Comparison of ENCODE assay signal across 34 cellular contexts in genomic region chr13:52812941-52813340, GRCh38. TPM values are rescaled to one million over a fixed set of nuclear protein-coding genes. Genes with fewer than 3 reads are reported as not detected.
"Had no signal": no experiment of that assay in that cellular context is flagged by ENCODE, and none has a peak within 500 bp of the region (broad histone marks: within the 10 kb centered on the region; RNA-seq: fewer than 3 reads in every experiment).

No MANE protein-coding gene starts in this region.

- H3K9me3 Mint-ChIP-seq: immature natural killer cell; mesothelial cell of epicardium; natural killer cell; stimulated activated naive CD8-positive, alpha-beta T cell treated with anti-CD3 and anti-CD28 coated beads, Interleukin-15, Interleukin-2, amounts not matched to agents 100 ng/mL and 50 ng/mL, for 24 hours; type B pancreatic cell had no signal

- H3K9me3 ChIP-seq: ovary, right atrium auricular region, right lobe of liver, suprapubic skin, thoracic aorta, tibial artery, vagina had no signal

- H3K27ac Mint-ChIP-seq: immature natural killer cell; mesothelial cell of epicardium; naive B cell; natural killer cell; nephron progenitor cell; neural progenitor cell; progenitor cell of endocrine pancreas; stimulated activated naive CD8-positive, alpha-beta T cell treated with anti-CD3 and anti-CD28 coated beads, Interleukin-15, Interleukin-2, amounts not matched to agents 100 ng/mL and 50 ng/mL, for 24 hours; type B pancreatic cell had no signal

- H3K4me1 Mint-ChIP-seq: immature natural killer cell, neural progenitor cell had no signal

- H2AFZ ChIP-seq: neural progenitor cell had no signal

- H3K27ac ChIP-seq: left lung, neural progenitor cell, ovary, right atrium auricular region, right lobe of liver, suprapubic skin, thoracic aorta, tibial artery, vagina had no signal

- H3K27me3 ChIP-seq: left lung, neural progenitor cell, ovary, right atrium auricular region, right lobe of liver, suprapubic skin, tibial artery, vagina had no signal

- DNase-seq: hypothalamus; immature natural killer cell; kidney; left colon; left lung; mesendoderm; naive B cell; natural killer cell; nephron progenitor cell; ovary; right lobe of liver; stimulated activated CD4-positive, alpha-beta T cell treated with anti-CD3 and anti-CD28 coated beads, Interleukin-1b, Interleukin-23, amount 100 ng/mL, for 48 hours; stimulated activated CD4-positive, alpha-beta T cell treated with anti-CD3 and anti-CD28 coated beads, Interleukin-2, amount 100 ng/mL, for 48 hours; stimulated activated CD4-positive, alpha-beta T cell treated with anti-CD3 and anti-CD28 coated beads, Interleukin-4, amount 100 ng/mL, for 4 hours; stimulated activated CD8-positive, alpha-beta memory T cell treated with anti-CD3 and anti-CD28 coated beads, Interleukin-4, amount 100 ng/mL, for 48 hours; stimulated activated naive CD4-positive, alpha-beta T cell; tibial artery had no signal

- FAIRE-seq: islet of Langerhans, kidney had no signal

- H3K4me2 ChIP-seq: neural progenitor cell, smooth muscle cell had no signal

- H3K4me1 ChIP-seq: right lobe of liver, tibial artery, vagina had no signal

- H3K4me3 Mint-ChIP-seq: immature natural killer cell; mesothelial cell of epicardium; naive B cell; natural killer cell; nephron progenitor cell; stimulated activated naive CD8-positive, alpha-beta T cell treated with anti-CD3 and anti-CD28 coated beads, Interleukin-15, Interleukin-2, amounts not matched to agents 100 ng/mL and 50 ng/mL, for 24 hours; type B pancreatic cell had no signal

- H3K9ac ChIP-seq: neural progenitor cell had no signal

- H3K4me3 ChIP-seq: left lung, lung, neural progenitor cell, ovary, right atrium auricular region, right lobe of liver, smooth muscle cell, suprapubic skin, thoracic aorta, tibial artery, vagina had no signal

- H3K36me3 Mint-ChIP-seq: immature natural killer cell, mesothelial cell of epicardium, naive B cell, natural killer cell, neural progenitor cell, type B pancreatic cell had no signal

- H3K36me3 ChIP-seq: left lung, neural progenitor cell, ovary, right atrium auricular region, right lobe of liver, suprapubic skin, thoracic aorta, tibial artery, vagina had no signal

- ATAC-seq: left colon, left lung, natural killer cell, right lobe of liver had no signal

RNA-seq across cellular contexts. Expression of gene PCDH8, which starts 35.5 kb away (rescaled TPM):
- total RNA-seq: kidney, left lung, liver, mononuclear cell, natural killer cell, omental fat pad, ovary, pulmonary artery endothelial cell, right atrium auricular region, right lobe of liver, subcutaneous adipose tissue, thoracic aorta had no signal
- polyA plus RNA-seq: immature natural killer cell, liver had no signal
